Comparison of ENCODE assay signal across 17 cellular contexts in the genomic region with DNA sequence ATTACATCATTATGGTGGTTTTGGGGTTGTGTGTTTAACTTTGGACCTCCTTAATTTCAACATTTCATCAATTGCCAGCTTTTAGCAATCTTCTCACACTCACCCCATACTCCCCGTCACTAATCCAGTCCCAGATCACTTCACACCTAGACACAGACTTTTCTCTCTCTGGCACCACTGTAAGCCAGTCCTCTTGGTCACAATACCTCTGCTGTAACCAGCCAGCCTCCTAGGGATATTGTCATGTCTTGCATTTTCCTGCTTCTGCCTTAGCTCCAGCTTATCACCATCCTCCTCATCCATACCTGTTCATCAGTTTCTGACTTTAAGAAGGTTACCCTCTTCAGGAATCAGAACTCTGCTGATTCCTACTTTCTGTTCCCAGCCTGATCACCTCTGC. TPM values are rescaled to one million over a fixed set of nuclear protein-coding genes. Genes with fewer than 3 reads are reported as not detected.
DNase-seq lines count a peak whose midpoint lies in the region; ATAC-seq, FAIRE-seq and TF ChIP-seq lines count a peak whose summit lies in the region.
"Had no signal": no experiment of that assay in that cellular context is flagged by ENCODE, and none has a peak within 500 bp of the region (broad histone marks: within the 10 kb centered on the region; RNA-seq: fewer than 3 reads in every experiment).

No MANE protein-coding gene starts in this region.

- no peaks in the 10 kb centered on the region for H3K9me3 ChIP-seq in thymus (ENCODE audit: control insufficient read depth)
- H3K9me3 ChIP-seq: breast epithelium, MG63, pancreas, SJCRH30, thyroid gland had no signal

- CTCF ChIA-PET in activated naive CD4-positive, alpha-beta T cell treated with anti-CD3 and anti-CD28 coated beads, Interleukin-2, amount 10 ng/mL, durations not matched to agents 7 days and 5 days (lab: Charles Lee), result interaction anchor here (1.2 kb wide), 1 partner anchor 103 kb away, joined by 3 read pairs; no protein-coding TSS in a partner anchor
- CTCF ChIA-PET in WTC11 (lab: Charles Lee), result no interaction called here

- peak overlapping the region; percentile 7 for H3K4me3 ChIP-seq in thymus (ENCODE audit: low read length)
- H3K4me3 ChIP-seq: lung, MG63, pancreas, thyroid gland had no signal

- H3K27me3 ChIP-seq in thymus (ENCODE audit: control insufficient read depth, insufficient read depth), result no peaks in the 10 kb centered on the region
- H3K27me3 ChIP-seq: breast epithelium, MG63, pancreas, SJCRH30, thyroid gland had no signal

- H3K4me1 Mint-ChIP-seq in activated naive CD4-positive, alpha-beta T cell treated with anti-CD3 and anti-CD28 coated beads, Interleukin-2, amount 10 ng/mL, durations not matched to agents 7 days and 5 days, result peaks cover 51% of the 10 kb centered on the region
- H3K4me1 Mint-ChIP-seq in WTC11, result peaks cover 26% of the 10 kb centered on the region

- POLR2A ChIA-PET in WTC11 (lab: Charles Lee), result no interaction called here

- ATAC-seq in WTC11 (no peak), HG02610 (IDR thresholded peaks at IDR 0.05; ENCODE audit: unreplicated experiment) (no peak), HG03442 (IDR thresholded peaks at IDR 0.05; ENCODE audit: unreplicated experiment) (no peak)
- ATAC-seq: HCT116, pancreas had no signal

- no peaks in the 10 kb centered on the region for H3K9me3 Mint-ChIP-seq in activated naive CD4-positive, alpha-beta T cell treated with anti-CD3 and anti-CD28 coated beads, Interleukin-2, amount 10 ng/mL, durations not matched to agents 7 days and 5 days
- H3K9me3 Mint-ChIP-seq in WTC11, result no peaks in the 10 kb centered on the region

- 84% methylated on average over 1 of the region's 1 CpG for WGBS in thymus

- no peaks in the 10 kb centered on the region for H3K27me3 Mint-ChIP-seq in activated naive CD4-positive, alpha-beta T cell treated with anti-CD3 and anti-CD28 coated beads, Interleukin-2, amount 10 ng/mL, durations not matched to agents 7 days and 5 days
- peaks cover 20% of the 10 kb centered on the region for H3K27me3 Mint-ChIP-seq in WTC11 (ENCODE audit: low read depth)

- TF ChIP-seq POLR2A in GM12891 (IDR thresholded peaks at IDR 0.05; ENCODE audit: low read depth, low read length), result no peak

- no peak for FAIRE-seq in GM12891 (lab: Jason Lieb, UNC)
- FAIRE-seq: pancreas had no signal

- H3K4me1 ChIP-seq in thymus (ENCODE audit: control insufficient read depth, insufficient read depth, low read length), result peaks cover 47% of the 10 kb centered on the region
- H3K4me1 ChIP-seq: breast epithelium had no signal

- TF ChIP-seq CTCF in WTC11 (IDR thresholded peaks at IDR 0.05), result no peak

- peaks cover 43% of the 10 kb centered on the region for H3K36me3 Mint-ChIP-seq in activated naive CD4-positive, alpha-beta T cell treated with anti-CD3 and anti-CD28 coated beads, Interleukin-2, amount 10 ng/mL, durations not matched to agents 7 days and 5 days
- no peaks in the 10 kb centered on the region for H3K36me3 Mint-ChIP-seq in WTC11

- peak overlapping the region; percentile 88 for H3K27ac Mint-ChIP-seq in activated naive CD4-positive, alpha-beta T cell treated with anti-CD3 and anti-CD28 coated beads, Interleukin-2, amount 10 ng/mL, durations not matched to agents 7 days and 5 days
- H3K27ac Mint-ChIP-seq in WTC11, result no peak overlapping the region

- no peaks in the 10 kb centered on the region for H3K36me3 ChIP-seq in thymus (ENCODE audit: control insufficient read depth, insufficient read depth)
- H3K36me3 ChIP-seq: breast epithelium, pancreas, thyroid gland had no signal

- peak overlapping the region; percentile 75 for H3K27ac ChIP-seq in thymus (ENCODE audit: low read depth)
- H3K27ac ChIP-seq: pancreas, SJCRH30 had no signal

- DNase-seq in activated naive CD4-positive, alpha-beta T cell treated with anti-CD3 and anti-CD28 coated beads, Interleukin-2, amount 10 ng/mL, durations not matched to agents 7 days and 5 days, result no peak
- no peak for DNase-seq in activated naive CD4-positive, alpha-beta T cell treated with Interleukin-2 at 50 U/mL for 16 hours
- DNase-seq in WTC11 (ENCODE audit: low spot score) (no peak), inferior parietal cortex (ENCODE audit: extremely low spot score) (peak; percentile 5), GM12891 (ENCODE audit: insufficient read length, low spot score) (no peak)
- DNase-seq: DMS 273 treated with DMSO at 0.1 percent for 48 hours, MG63, NCI-H2171, pancreas, SJCRH30, thyroid gland had no signal

- peak overlapping the region; percentile 69 for H3K4me3 Mint-ChIP-seq in activated naive CD4-positive, alpha-beta T cell treated with anti-CD3 and anti-CD28 coated beads, Interleukin-2, amount 10 ng/mL, durations not matched to agents 7 days and 5 days
- H3K4me3 Mint-ChIP-seq in WTC11, result 0 out of 2 replicates have a peak overlapping the region, but pooled peaks have one; percentile 13

TF ChIP-seq in WTC11, 78 proteins besides CTCF, POLR2A, EP300 and RAD21 (continues in another document):
- no peak for TF ChIP-seq ATF1 (CRISPR knock-in tag; IDR thresholded peaks at IDR 0.05)
- TF ChIP-seq, protein P1, sequence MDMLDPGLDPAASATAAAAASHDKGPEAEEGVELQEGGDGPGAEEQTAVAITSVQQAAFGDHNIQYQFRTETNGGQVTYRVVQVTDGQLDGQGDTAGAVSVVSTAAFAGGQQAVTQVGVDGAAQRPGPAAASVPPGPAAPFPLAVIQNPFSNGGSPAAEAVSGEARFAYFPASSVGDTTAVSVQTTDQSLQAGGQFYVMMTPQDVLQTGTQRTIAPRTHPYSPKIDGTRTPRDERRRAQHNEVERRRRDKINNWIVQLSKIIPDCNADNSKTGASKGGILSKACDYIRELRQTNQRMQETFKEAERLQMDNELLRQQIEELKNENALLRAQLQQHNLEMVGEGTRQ (CRISPR knock-in tag; IDR thresholded peaks at IDR 0.05), result no peak
- no peak for TF ChIP-seq ZNF219 (CRISPR knock-in tag; IDR thresholded peaks at IDR 0.05; ENCODE audit: borderline replicate concordance)
- no peak for TF ChIP-seq ZNF121 (CRISPR knock-in tag; IDR thresholded peaks at IDR 0.05)
- TF ChIP-seq TP53 (CRISPR knock-in tag; IDR thresholded peaks at IDR 0.05), result no peak
- no peak for TF ChIP-seq OVOL2 (CRISPR knock-in tag; IDR thresholded peaks at IDR 0.05; ENCODE audit: borderline replicate concordance)

TF ChIP-seq in GM12891, 5 proteins besides CTCF, POLR2A, EP300 and RAD21:
- TF ChIP-seq TAF1 (IDR thresholded peaks at IDR 0.05; ENCODE audit: low read depth, low read length) (no peak), POLR2AphosphoS5 (IDR thresholded peaks at IDR 0.05; ENCODE audit: low read depth, low read length) (no peak), PAX5 (IDR thresholded peaks at IDR 0.05; ENCODE audit: insufficient read depth, low read length, severe bottlenecking) (no peak), SPI1 (IDR thresholded peaks at IDR 0.05; ENCODE audit: low read depth, low read length) (no peak), POU2F2 (IDR thresholded peaks at IDR 0.05; ENCODE audit: low read depth, low read length) (no peak)

RNA-seq across cellular contexts. Expression of a gene that starts 1.6 kb away (rescaled TPM):
- total RNA-seq in WTC11 (2021), result 11.2 to 11.8 TPM (median 11.7 TPM) in 3 replicates
- polyA plus RNA-seq in thymus, result 59.5 TPM
- 14.6 TPM for polyA plus RNA-seq in GM12891 (2012; ENCODE audit: low read depth, missing spikeins)
